ENCODE assay signal across 14 cellular contexts in the genomic region with DNA sequence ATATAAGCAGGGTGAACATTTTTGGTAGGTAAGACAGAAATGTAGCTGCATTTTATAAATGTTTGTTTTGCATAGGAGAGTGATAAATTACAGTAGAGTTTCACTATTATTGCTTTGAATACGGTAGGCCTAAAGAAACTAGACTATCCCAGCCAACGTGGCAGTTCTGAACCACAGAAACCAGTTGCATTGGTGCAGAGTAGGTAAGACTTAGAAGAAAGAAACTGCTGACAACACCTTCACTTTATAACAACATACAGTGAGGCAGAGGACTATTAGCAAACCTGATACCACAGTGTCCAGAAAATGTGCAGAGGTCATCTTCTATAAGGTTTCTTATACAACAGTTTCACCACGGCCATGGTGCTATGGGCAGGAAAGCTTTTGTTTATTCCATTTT.
DNase-seq lines count a peak whose midpoint lies in the region; ATAC-seq, FAIRE-seq and TF ChIP-seq lines count a peak whose summit lies in the region.
"Had no signal": no experiment of that assay in that cellular context is flagged by ENCODE, and none has a peak within 500 bp of the region (broad histone marks: within the 10 kb centered on the region; RNA-seq: fewer than 3 reads in every experiment).

No MANE protein-coding gene starts in this region.

- 76 to 79% methylated on average over 3 of the region's 3 CpGs for WGBS in pancreas, 2 donors

- DNase-seq in GM18507 (ENCODE audit: extremely low spot score, insufficient read length, low read depth) (peak; percentile 11), NCI-H2171 (lab: John Stamatoyannopoulos, UW) (no peak), midbrain (lab: John Stamatoyannopoulos, UW) (no peak), SIG-M5 (lab: John Stamatoyannopoulos, UW) (no peak), pancreas (no peak)
- DNase-seq: Kasumi-1; posterior cingulate gyrus; stimulated activated CD4-positive, alpha-beta T cell treated with anti-CD3 and anti-CD28 coated beads, Interleukin-4, amount 100 ng/mL, for 1 hour had no signal

- intact Hi-C loops in pancreas (cut with DNase I): no loop called here

- no peak for TF ChIP-seq CTCF in pancreas (IDR thresholded peaks at IDR 0.05)

- H3K36me3 ChIP-seq in pancreas: no peaks in the 10 kb centered on the region
- H3K36me3 ChIP-seq: breast epithelium had no signal

- ATAC-seq in GM19467 (IDR thresholded peaks at IDR 0.05; ENCODE audit: unreplicated experiment) (peak; percentile 97), HG02870 (IDR thresholded peaks at IDR 0.05; ENCODE audit: unreplicated experiment) (peak; percentile 94), HG03460 (IDR thresholded peaks at IDR 0.05; ENCODE audit: unreplicated experiment) (peak; percentile 95), pancreas (no peak)

- no peaks in the 10 kb centered on the region for H3K9me3 ChIP-seq in pancreas
- H3K9me3 ChIP-seq: breast epithelium had no signal

- H3K27ac ChIP-seq in pancreas: no peak overlapping the region
- H3K27ac ChIP-seq: breast epithelium, epithelial cell of prostate, VCaP had no signal

- no peaks in the 10 kb centered on the region for H3K4me1 ChIP-seq in pancreas
- H3K4me1 ChIP-seq: breast epithelium had no signal

- peak; percentile 86 for FAIRE-seq in GM18507 (lab: Jason Lieb, UNC)
- FAIRE-seq in pancreas (lab: Jason Lieb, UNC): no peak

- H3K4me3 ChIP-seq in pancreas: no peak overlapping the region
- H3K4me3 ChIP-seq: breast epithelium had no signal

- no peaks in the 10 kb centered on the region for H3K27me3 ChIP-seq in pancreas
- H3K27me3 ChIP-seq: breast epithelium had no signal

Comparison
In these comparisons a context has a peak if more than half of its experiments do, and no peak if none do; other contexts are left out.
1. ATAC-seq: peak in GM19467 (single experiment), HG02870 (single experiment) and HG03460 (single experiment); none in pancreas (0 of 4).